8 cellular contexts compared by ENCODE assay signal in genomic region chr20:3808141-3808479, GRCh38. TPM values are rescaled to one million over a fixed set of nuclear protein-coding genes. Genes with fewer than 3 reads are reported as not detected.
DNase-seq lines count a peak whose midpoint lies in the region; ATAC-seq, FAIRE-seq and TF ChIP-seq lines count a peak whose summit lies in the region.

No MANE protein-coding gene starts in this region.

- peaks cover 17% of the 10 kb centered on the region for H3K36me3 Mint-ChIP-seq in T-helper 17 cell (ENCODE audit: low read depth)

- no peaks in the 10 kb centered on the region for H3K36me3 ChIP-seq in pancreas
- H3K36me3 ChIP-seq in Karpas-422 (ENCODE audit: insufficient read depth, low read length) = no peaks in the 10 kb centered on the region; the same call in 1 of the 2 replicates

- TF ChIP-seq CTCF in foreskin fibroblast (IDR thresholded peaks at IDR 0.05; ENCODE audit: low read depth, low read length) (no peak), pancreas (IDR thresholded peaks at IDR 0.05) (no peak)

- H3K4me3 ChIP-seq in foreskin fibroblast (ENCODE audit: low read depth in 1 of 2, low read length in 2 of 2) (peak overlapping the region; percentile 9 to 41), pancreas (no peak overlapping the region), Karpas-422 (ENCODE audit: low read length) (no peak overlapping the region)

- H3K9me3 ChIP-seq in T-helper 17 cell (ENCODE audit: control insufficient read depth, low read length, poor library complexity, severe bottlenecking) = no peaks in the 10 kb centered on the region
- H3K9me3 ChIP-seq in pancreas = no peaks in the 10 kb centered on the region
- H3K9me3 ChIP-seq in Karpas-422 (ENCODE audit: low read length) = no peaks in the 10 kb centered on the region

- no peak overlapping the region for H3K4me3 Mint-ChIP-seq in T-helper 17 cell

- peaks cover 52% of the 10 kb centered on the region for H3K4me1 Mint-ChIP-seq in T-helper 17 cell

- no peaks in the 10 kb centered on the region for H3K27me3 ChIP-seq in pancreas
- no peaks in the 10 kb centered on the region for H3K27me3 ChIP-seq in Karpas-422 (ENCODE audit: low read length)

- H3K27ac ChIP-seq in pancreas = peak overlapping the region; percentile 51 to 96 (median 86)
- H3K27ac ChIP-seq in Karpas-422 (ENCODE audit: low read length) = no peak overlapping the region

- no peaks in the 10 kb centered on the region for H3K79me2 ChIP-seq in Karpas-422 (ENCODE audit: low read length)

- H4K20me1 ChIP-seq in Karpas-422 (ENCODE audit: insufficient read depth, low read depth, low read length) = no peaks in the 10 kb centered on the region

- WGBS in pancreas, 2 donors = 13 to 15% methylated on average over 4 of the region's 4 CpGs

- H3K4me2 ChIP-seq in Karpas-422 (ENCODE audit: low read depth, low read length, poor library complexity, severe bottlenecking) = no peak overlapping the region

- H3K4me1 ChIP-seq in pancreas (peaks cover 35 to 59% (median 46%) of the 10 kb centered on the region in 3 donors), Karpas-422 (ENCODE audit: low read length) (no peaks in the 10 kb centered on the region)

- H3K9ac ChIP-seq in Karpas-422 (ENCODE audit: low read length) = no peak overlapping the region

- intact Hi-C loops in pancreas (cut with DNase I) = no loop called here

- H3K27me3 Mint-ChIP-seq in T-helper 17 cell = no peaks in the 10 kb centered on the region

- H3K27ac Mint-ChIP-seq in T-helper 17 cell = peak overlapping the region; percentile 88

- no peak for FAIRE-seq in pancreas (lab: Jason Lieb, UNC)

- no peak overlapping the region for H2AFZ ChIP-seq in Karpas-422 (ENCODE audit: low read length)

- ATAC-seq in T-helper 17 cell = no peak
- peak; percentile 44 to 63 (median 56) for ATAC-seq in pancreas
- no peak for ATAC-seq in HG02763 (IDR thresholded peaks at IDR 0.05; ENCODE audit: unreplicated experiment)
- no peak for ATAC-seq in HG03045 (IDR thresholded peaks at IDR 0.05; ENCODE audit: unreplicated experiment)

- DNase-seq in NCI-H748 (lab: John Stamatoyannopoulos, UW; ENCODE audit: unreplicated experiment) (peak; percentile 51), NCI-H748 treated with DMSO at 0.1 percent for 48 hours (lab: John Stamatoyannopoulos, UW) (no peak), T-helper 17 cell (no peak), foreskin fibroblast (peak; percentile 95 to 98), pancreas (peak in 5 of 6 donors; percentile 74 to 89 (median 80)), Karpas-422 (no peak)

- no peaks in the 10 kb centered on the region for H3K9me2 ChIP-seq in Karpas-422 (replicated peaks; ENCODE audit: insufficient read depth, low read length)

RNA-seq across cellular contexts. Expression of gene CDC25B, which starts 12.0 kb away (rescaled TPM):
- total RNA-seq in T-helper 17 cell = 100 to 1,000 TPM; 220 to 223 TPM
- 10 to 100 TPM in 2 of 6 donors, 1 to 10 TPM in 4; 3.7 to 13.5 (median 5.0) TPM for total RNA-seq in pancreas
- 10 to 100 TPM; 24.4 to 28.8 TPM for polyA plus RNA-seq in pancreas
- total RNA-seq in Karpas-422 (2014; rRNA removed; shearing (Covaris generic); ENCODE audit: low replicate concordance) = 11.7 and 15.3 TPM in 2 replicates

RNA-seq across cellular contexts. Expression of gene AP5S1, which starts 12.2 kb away (rescaled TPM):
- 10 to 100 TPM; 11.3 to 11.9 TPM for total RNA-seq in T-helper 17 cell
- 1 to 10 TPM; 4.7 to 7.9 (median 6.8) TPM for total RNA-seq in pancreas
- polyA plus RNA-seq in pancreas = 1 to 10 TPM; 5.4 to 7.3 TPM
- 5.3 and 7.1 TPM in 2 replicates for total RNA-seq in Karpas-422 (2014; rRNA removed; shearing (Covaris generic); ENCODE audit: low replicate concordance)

RNA-seq across cellular contexts. Expression of gene CENPB, which starts 21.6 kb away (rescaled TPM):
- total RNA-seq in T-helper 17 cell (10 to 100 TPM; 36.9 to 40.2 TPM), pancreas (10 to 100 TPM; 30.2 to 46.5 (median 39.3) TPM)
- polyA plus RNA-seq in pancreas = 10 to 100 TPM; 34.0 to 44.2 TPM
- total RNA-seq in Karpas-422 (2014; rRNA removed; shearing (Covaris generic); ENCODE audit: low replicate concordance) = 13.0 and 32.7 TPM in 2 replicates

RNA-seq across cellular contexts. Expression of gene SPEF1, which starts 26.9 kb away (rescaled TPM):
- total RNA-seq in T-helper 17 cell (under 1 TPM in 1 of 2 donors, not detected in 1; 0.18 TPM), pancreas (under 1 TPM; 0.20 to 0.55 (median 0.40) TPM)
- 1 to 10 TPM; 1.7 TPM for polyA plus RNA-seq in pancreas
- not detected in 2 replicates for total RNA-seq in Karpas-422 (2014; rRNA removed; shearing (Covaris generic); ENCODE audit: low replicate concordance)

RNA-seq across cellular contexts. Expression of gene MAVS, which starts 38.5 kb away (rescaled TPM):
- total RNA-seq in T-helper 17 cell = 10 to 100 TPM; 20.1 to 21.1 TPM
- 10 to 100 TPM; 17.2 to 25.1 (median 21.6) TPM for total RNA-seq in pancreas
- 10 to 100 TPM in 1 of 2 donors, 1 to 10 TPM in 1; 9.5 to 20.5 TPM for polyA plus RNA-seq in pancreas
- 18.4 and 22.7 TPM in 2 replicates for total RNA-seq in Karpas-422 (2014; rRNA removed; shearing (Covaris generic); ENCODE audit: low replicate concordance)

Comparison
In these comparisons a context has a peak if more than half of its experiments do, and no peak if none do; other contexts are left out.
1. DNase-seq: peak in NCI-H748 (single experiment), foreskin fibroblast (2 of 2) and pancreas (5 of 6); none in NCI-H748 treated with DMSO at 0.1 percent for 48 hours (single experiment), T-helper 17 cell (0 of 3) and Karpas-422 (single experiment).
2. ATAC-seq: peak in pancreas (4 of 4); none in T-helper 17 cell (single experiment), HG02763 (single experiment) and HG03045 (single experiment).
3. H3K4me3 ChIP-seq: peak in foreskin fibroblast (2 of 2); none in pancreas (0 of 4) and Karpas-422 (single experiment).
4. RNA of gene CDC25B, which starts 12.0 kb away (total RNA-seq): 220 to 223 TPM in T-helper 17 cell; 11.7 to 15.3 TPM in Karpas-422 and 3.7 to 13.5 TPM in pancreas; every median in the first group is over 10 times any median in the second.